ENCODE assay signal across 11 cellular contexts in genomic region chr14:70873627-70874026, GRCh38. TPM values are rescaled to one million over a fixed set of nuclear protein-coding genes. Genes with fewer than 3 reads are reported as not detected.
DNase-seq lines count a peak whose midpoint lies in the region; ATAC-seq and TF ChIP-seq lines count a peak whose summit lies in the region.
"Had no signal": no experiment of that assay in that cellular context is flagged by ENCODE, and none has a peak within 500 bp of the region (broad histone marks: within the 10 kb centered on the region; RNA-seq: fewer than 3 reads in every experiment).

No MANE protein-coding gene starts in this region.

- ATAC-seq in RWPE2 (ENCODE audit: low read depth): peak; percentile 51; the same call in 1 of the 3 replicates
- ATAC-seq in GM21619 (IDR thresholded peaks at IDR 0.05; ENCODE audit: unreplicated experiment): no peak

- no peaks in the 10 kb centered on the region for H3K9me3 ChIP-seq in RWPE2 (ENCODE audit: severe bottlenecking)
- H3K9me3 ChIP-seq: esophagus squamous epithelium had no signal

- no peaks in the 10 kb centered on the region for H3K27me3 Mint-ChIP-seq in HFFc6 (ENCODE audit: insufficient read depth)

- peaks cover 15% of the 10 kb centered on the region for H3K36me3 Mint-ChIP-seq in HFFc6 (ENCODE audit: low read depth)

- H4K5ac ChIP-seq in mesendoderm (ENCODE audit: low read length): no peak overlapping the region

- H3K18ac ChIP-seq in mesendoderm (ENCODE audit: low read length): no peak overlapping the region

- H3K4me1 Mint-ChIP-seq in HFFc6 (ENCODE audit: low read depth): peaks cover 5% of the 10 kb centered on the region; the same call in 1 of the 2 replicates

- H3K4me1 ChIP-seq in RWPE2 (ENCODE audit: insufficient read depth, poor library complexity, severe bottlenecking) (peaks cover 3% of the 10 kb centered on the region), mesendoderm (ENCODE audit: control insufficient read depth, low read depth, low read length) (no peaks in the 10 kb centered on the region)
- H3K4me1 ChIP-seq: esophagus squamous epithelium had no signal

- peaks cover 17% of the 10 kb centered on the region for H3K9me3 Mint-ChIP-seq in HFFc6

- H3K4me2 ChIP-seq in mesendoderm (ENCODE audit: low read length): no peak overlapping the region

- H3K79me2 ChIP-seq in mesendoderm (ENCODE audit: control insufficient read depth, insufficient read depth, low read length): no peaks in the 10 kb centered on the region

- TF ChIP-seq CTCF in HFFc6 (IDR thresholded peaks at IDR 0.05) (peak; percentile 11; the same call in 1 of the 2 replicates), RWPE2 (IDR thresholded peaks at IDR 0.05; ENCODE audit: poor library complexity, severe bottlenecking) (peak; percentile 9)

- H2BK15ac ChIP-seq in mesendoderm (replicated peaks; ENCODE audit: low read depth): no peak overlapping the region

- no peak overlapping the region for H3K27ac Mint-ChIP-seq in HFFc6

- no peak overlapping the region for H2BK120ac ChIP-seq in mesendoderm (ENCODE audit: low read depth, low read length)

- no peaks in the 10 kb centered on the region for H3K27me3 ChIP-seq in RWPE2 (ENCODE audit: insufficient read depth, poor library complexity, severe bottlenecking)
- no peaks in the 10 kb centered on the region for H3K27me3 ChIP-seq in mesendoderm (ENCODE audit: insufficient read depth, low read length, poor library complexity)
- H3K27me3 ChIP-seq: esophagus squamous epithelium had no signal

- H3K36me3 ChIP-seq in RWPE2 (ENCODE audit: low read depth) (no peaks in the 10 kb centered on the region), mesendoderm (ENCODE audit: control insufficient read depth, insufficient read depth, low read length) (no peaks in the 10 kb centered on the region)
- H3K36me3 ChIP-seq: esophagus squamous epithelium had no signal

- WGBS in mesendoderm (ENCODE audit: extremely low coverage, insufficient coverage, low lambda C conversion rate): no CpG with 5 or more reads among the region's 4 CpGs

- no peak overlapping the region for H2BK5ac ChIP-seq in mesendoderm (ENCODE audit: low read length)

- H3K4me3 ChIP-seq in RWPE2 (ENCODE audit: severe bottlenecking) (no peak overlapping the region), mesendoderm (ENCODE audit: low read length) (no peak overlapping the region)
- H3K4me3 ChIP-seq: esophagus squamous epithelium had no signal

- H3K9ac ChIP-seq in mesendoderm (ENCODE audit: low read length): no peak overlapping the region

- no peak overlapping the region for H4K8ac ChIP-seq in mesendoderm (ENCODE audit: low read depth, low read length)

- no peak overlapping the region for H3K23ac ChIP-seq in mesendoderm (ENCODE audit: low read length)

- no peak overlapping the region for H3K56ac ChIP-seq in mesendoderm (ENCODE audit: low read length)

- H3K4me3 Mint-ChIP-seq in HFFc6: no peak overlapping the region

- H3K79me1 ChIP-seq in mesendoderm (ENCODE audit: low read length): no peaks in the 10 kb centered on the region

- DNase-seq in DMS 273 (lab: John Stamatoyannopoulos, UW; ENCODE audit: unreplicated experiment) (peak; percentile 72), DMS 273 treated with DMSO at 0.1 percent for 48 hours (lab: John Stamatoyannopoulos, UW) (no peak), HFFc6 (no peak), RWPE2 (ENCODE audit: low spot score) (no peak), mesendoderm (peak; percentile 23), NCI-H345 (lab: John Stamatoyannopoulos, UW) (no peak)
- DNase-seq in effector CD8-positive, alpha-beta T cell (lab: John Stamatoyannopoulos, UW): no peak
- DNase-seq: esophagus squamous epithelium, NCI-H526 treated with DMSO at 0.1 percent for 48 hours had no signal

- no peak overlapping the region for H2AK5ac ChIP-seq in mesendoderm (ENCODE audit: low read length)

- no peak overlapping the region for H3K27ac ChIP-seq in RWPE2 (ENCODE audit: poor library complexity, severe bottlenecking)
- no peak overlapping the region for H3K27ac ChIP-seq in mesendoderm (ENCODE audit: low read depth, low read length)
- H3K27ac ChIP-seq: 22Rv1, esophagus squamous epithelium had no signal

- no peak overlapping the region for H3K4ac ChIP-seq in mesendoderm (ENCODE audit: low read depth, low read length)

RNA-seq across cellular contexts. Expression of gene PCNX1, which starts 33.6 kb away (rescaled TPM):
- total RNA-seq in HFFc6 (2021; fragmentation: NEBNext Ultra II Directional; extraction: Animal tissue kit (Norgen Biotek cat#: 25700)): 10 to 100 TPM; 35.1 to 49.6 (median 41.1) TPM
- polyA plus RNA-seq in mesendoderm (2013, experiment 1 of 2): 13.3 TPM
- polyA plus RNA-seq in mesendoderm (2013, experiment 2 of 2): 13.2 TPM

Comparison
In these comparisons a context has a peak if more than half of its experiments do, and no peak if none do; other contexts are left out.
1. DNase-seq: peak in DMS 273 (single experiment) and mesendoderm (single experiment); none in DMS 273 treated with DMSO at 0.1 percent for 48 hours (single experiment), HFFc6 (single experiment), RWPE2 (single experiment), effector CD8-positive, alpha-beta T cell (single experiment) and NCI-H345 (single experiment).